Comparison of ENCODE assay signal across 9 cellular contexts in the genomic region with DNA sequence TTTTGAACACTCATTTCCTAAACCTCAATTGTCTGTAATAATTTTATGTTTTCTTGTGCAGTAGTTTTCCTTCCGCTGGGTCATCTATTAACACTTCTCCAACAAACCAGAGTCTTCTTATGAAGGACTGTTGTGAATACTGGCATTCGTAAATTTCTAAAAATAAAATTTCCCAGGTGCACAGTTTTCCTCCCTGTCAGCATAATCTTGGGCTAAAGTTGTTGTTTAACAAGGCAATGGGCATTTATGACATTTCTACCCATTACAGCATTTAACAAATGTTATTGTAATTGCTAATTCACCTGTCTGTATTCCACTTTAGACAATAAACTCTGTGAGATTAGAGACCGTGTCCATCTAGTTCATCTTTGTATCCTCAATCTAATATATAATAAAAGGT. TPM values are rescaled to one million over a fixed set of nuclear protein-coding genes. Genes with fewer than 3 reads are reported as not detected.
A peak's percentile ranks its signal among the peaks of the same experiment; 100 is the strongest.
DNase-seq lines count a peak whose midpoint lies in the region; ATAC-seq and TF ChIP-seq lines count a peak whose summit lies in the region.
"Had no signal": no experiment of that assay in that cellular context is flagged by ENCODE, and none has a peak within 500 bp of the region (broad histone marks: within the 10 kb centered on the region; RNA-seq: fewer than 3 reads in every experiment).

No MANE protein-coding gene starts in this region.

- H3K9me3 ChIP-seq in T-helper 17 cell (ENCODE audit: control insufficient read depth, low read length, poor library complexity, severe bottlenecking): no peaks in the 10 kb centered on the region

- H3K36me3 Mint-ChIP-seq in T-helper 17 cell (ENCODE audit: low read depth): peaks cover 8% of the 10 kb centered on the region

- no peak for TF ChIP-seq CTCF in foreskin fibroblast (IDR thresholded peaks at IDR 0.05; ENCODE audit: low read depth, low read length)

- ATAC-seq in T-helper 17 cell (no peak), GM18498 (IDR thresholded peaks at IDR 0.05; ENCODE audit: unreplicated experiment) (no peak)

- peak overlapping the region; percentile 86; the same call in 1 of the 2 replicates for H3K4me3 ChIP-seq in H7 (ENCODE audit: insufficient read depth, low read depth, low read length)
- peak overlapping the region; percentile 83 to 96 for H3K4me3 ChIP-seq in foreskin fibroblast (ENCODE audit: low read depth in 1 of 2, low read length in 2 of 2)
- H3K4me3 ChIP-seq in skin epidermis: peak overlapping the region; percentile 65 to 100 (median 98)

- no peaks in the 10 kb centered on the region for H3K36me3 ChIP-seq in H7 (replicated peaks; ENCODE audit: control insufficient read depth, insufficient read depth, low read length)

- H3K27me3 ChIP-seq in H7 (ENCODE audit: control insufficient read depth, insufficient read depth, low read length): peaks cover 2% of the 10 kb centered on the region; the same call in 1 of the 2 replicates

- H3K4me3 Mint-ChIP-seq in T-helper 17 cell: peak overlapping the region; percentile 98

- H3K27ac ChIP-seq in skin epidermis: peak overlapping the region in 3 of 21 experiments; percentile 26 to 84 (median 80)

- H3K27ac Mint-ChIP-seq in T-helper 17 cell: peak overlapping the region; percentile 98

- peaks cover 6% of the 10 kb centered on the region for H3K27me3 Mint-ChIP-seq in T-helper 17 cell

- no peak for DNase-seq in H7
- DNase-seq in T-helper 17 cell: no peak
- DNase-seq in foreskin fibroblast: no peak
- DNase-seq in DMS153 treated with DMSO at 0.1 percent for 48 hours (lab: John Stamatoyannopoulos, UW; ENCODE audit: unreplicated experiment): no peak
- no peak for DNase-seq in stimulated activated CD4-positive, alpha-beta T cell treated with anti-CD3 and anti-CD28 coated beads, Interleukin-4, amount 100 ng/mL, for 4 hours
- DNase-seq in H4 (ENCODE audit: low spot score): no peak
- DNase-seq: NCI-H446 had no signal

- peaks cover 38% of the 10 kb centered on the region for H3K4me1 Mint-ChIP-seq in T-helper 17 cell

RNA-seq across cellular contexts. Expression of gene SCFD2, which starts 1.2 kb away (rescaled TPM):
- total RNA-seq in H7 (2014; rRNA removed; shearing (Covaris generic)): 13.5 and 16.9 TPM in 2 replicates
- 10 to 100 TPM; 19.3 to 26.7 TPM for total RNA-seq in T-helper 17 cell
- 15.6 and 16.2 TPM in 2 replicates for total RNA-seq in H4 (2014; rRNA removed; shearing (Covaris generic))

RNA-seq across cellular contexts. Expression of gene FIP1L1, which starts 12.8 kb away (rescaled TPM):
- 41.0 and 52.2 TPM in 2 replicates for total RNA-seq in H7 (2014; rRNA removed; shearing (Covaris generic))
- total RNA-seq in T-helper 17 cell: 10 to 100 TPM; 57.5 to 80.7 TPM
- total RNA-seq in H4 (2014; rRNA removed; shearing (Covaris generic)): 36.3 and 45.4 TPM in 2 replicates
